Comparison of ENCODE assay signal across 9 cellular contexts in the genomic region with DNA sequence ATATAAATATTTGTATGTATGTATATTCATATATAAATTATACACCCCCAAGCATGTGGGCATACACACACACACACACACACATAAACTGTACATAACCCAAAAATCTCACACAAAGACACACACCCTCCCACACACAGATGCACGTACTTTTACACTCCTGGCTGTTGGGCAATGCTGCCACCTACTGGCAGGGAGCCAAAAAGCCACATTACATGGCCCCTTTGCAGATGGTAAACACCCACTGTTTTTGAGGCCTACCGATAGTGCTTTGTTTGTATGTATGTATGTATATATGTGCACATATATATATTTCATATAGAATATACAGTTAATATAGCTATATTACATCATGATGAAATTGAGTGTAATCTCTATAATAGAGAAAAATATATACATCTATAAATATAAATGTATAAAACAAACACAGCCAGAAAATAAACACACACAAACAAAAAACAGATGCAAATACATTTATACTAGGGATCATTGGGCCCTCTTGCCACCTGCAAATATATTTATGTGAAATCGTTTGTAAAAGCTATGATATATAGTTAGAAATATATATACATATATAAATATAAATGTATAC.
A peak's percentile ranks its signal among the peaks of the same experiment; 100 is the strongest.
DNase-seq lines count a peak whose midpoint lies in the region; ATAC-seq and TF ChIP-seq lines count a peak whose summit lies in the region.
"Had no signal": no experiment of that assay in that cellular context is flagged by ENCODE, and none has a peak within 500 bp of the region (broad histone marks: within the 10 kb centered on the region; RNA-seq: fewer than 3 reads in every experiment).

No MANE protein-coding gene starts in this region.

- TF ChIP-seq CTCF in epithelial cell of proximal tubule (conservative IDR thresholded peaks at IDR 0.05; ENCODE audit: low read depth, low read length), result peak; percentile 100

- H3K27me3 ChIP-seq in naive thymus-derived CD4-positive, alpha-beta T cell (ENCODE audit: control insufficient read depth in 2 of 2, insufficient read depth in 2 of 2, low read length in 2 of 2), result no peaks in the 10 kb centered on the region

- DNase-seq in Caki2 (ENCODE audit: low read depth) (peak; percentile 52), NOMO-1 treated with DMSO at 0.1 percent for 48 hours (lab: John Stamatoyannopoulos, UW; ENCODE audit: unreplicated experiment) (peak; percentile 62), epithelial cell of proximal tubule (ENCODE audit: low read depth) (peak; percentile 15)
- DNase-seq in activated CD8-positive, alpha-beta memory T cell treated with anti-CD3 and anti-CD28 coated beads, Interleukin-2, amount 50 U/mL, for 1 hour (ENCODE audit: extremely low read depth), result peak; percentile 62
- DNase-seq in naive thymus-derived CD4-positive, alpha-beta T cell, result peak; percentile 67 to 85 (median 81)
- DNase-seq in stimulated activated CD8-positive, alpha-beta memory T cell treated with anti-CD3 and anti-CD28 coated beads, Interleukin-7, amount 100 ng/mL, for 48 hours (ENCODE audit: extremely low read depth in 1 of 2, low read depth in 1 of 2), result peak; percentile 55 to 63

- intact Hi-C loops in naive thymus-derived CD4-positive, alpha-beta T cell (cut with micrococcal nuclease), result loop anchor here (1.0 to 5.0 kb wide), 8 partner anchors 118 to 1025 kb away; a partner anchor contains a TSS

- H3K4me1 ChIP-seq in naive thymus-derived CD4-positive, alpha-beta T cell (ENCODE audit: control insufficient read depth in 2 of 2, insufficient read depth in 2 of 2, low read length in 2 of 2), result no peaks in the 10 kb centered on the region

- H3K9me3 ChIP-seq in naive thymus-derived CD4-positive, alpha-beta T cell (ENCODE audit: control insufficient read depth in 2 of 3, low read length in 3 of 3), result no peaks in the 10 kb centered on the region

- ATAC-seq in GM19467 (IDR thresholded peaks at IDR 0.05; ENCODE audit: unreplicated experiment) (peak; percentile 83), HG03571 (IDR thresholded peaks at IDR 0.05; ENCODE audit: unreplicated experiment) (peak; percentile 89)
- peak; percentile 97 for ATAC-seq in naive thymus-derived CD4-positive, alpha-beta T cell

- CTCF ChIA-PET in naive thymus-derived CD4-positive, alpha-beta T cell (lab: Charles Lee), result interaction anchor here (0.6 to 2.4 kb wide), 14 partner anchors 9 to 1071 kb away, joined by 3 to 27 read pairs (median 4); no protein-coding TSS in a partner anchor

- in situ Hi-C loops in Caki2 (cut with HindIII; ENCODE audit: low pct_unique_long_range_greater_than_20kb, low sequenced_read_pairs), result no loop called here

- no peaks in the 10 kb centered on the region for H3K27me3 Mint-ChIP-seq in naive thymus-derived CD4-positive, alpha-beta T cell
- H3K27me3 Mint-ChIP-seq: activated naive CD8-positive, alpha-beta T cell had no signal

- POLR2A ChIA-PET in naive thymus-derived CD4-positive, alpha-beta T cell (lab: Charles Lee), result no interaction called here

- no peak overlapping the region for H3K27ac ChIP-seq in naive thymus-derived CD4-positive, alpha-beta T cell (ENCODE audit: low read depth, low read length)

- no peak overlapping the region for H3K4me3 ChIP-seq in epithelial cell of proximal tubule (ENCODE audit: low read depth, low read length)
- H3K4me3 ChIP-seq in naive thymus-derived CD4-positive, alpha-beta T cell (ENCODE audit: low read length), result no peak overlapping the region

- H3K9me3 Mint-ChIP-seq in naive thymus-derived CD4-positive, alpha-beta T cell, result no peaks in the 10 kb centered on the region

- no peaks in the 10 kb centered on the region for H3K4me1 Mint-ChIP-seq in naive thymus-derived CD4-positive, alpha-beta T cell

- H3K4me3 Mint-ChIP-seq in naive thymus-derived CD4-positive, alpha-beta T cell, result no peak overlapping the region
- H3K4me3 Mint-ChIP-seq: activated naive CD8-positive, alpha-beta T cell had no signal

- H3K36me3 Mint-ChIP-seq in naive thymus-derived CD4-positive, alpha-beta T cell, result no peaks in the 10 kb centered on the region
- H3K36me3 Mint-ChIP-seq: activated naive CD8-positive, alpha-beta T cell had no signal

- H3K27ac Mint-ChIP-seq in naive thymus-derived CD4-positive, alpha-beta T cell, result no peak overlapping the region
- H3K27ac Mint-ChIP-seq: activated naive CD8-positive, alpha-beta T cell had no signal

- H3K36me3 ChIP-seq in naive thymus-derived CD4-positive, alpha-beta T cell (ENCODE audit: control insufficient read depth in 2 of 3, insufficient read depth in 3 of 3, low read length in 3 of 3), result no peaks in the 10 kb centered on the region

Comparison
In these comparisons a context has a peak if more than half of its experiments do, and no peak if none do; other contexts are left out.
1. DNase-seq: peak in every context shown above with its lines; median percentile 81 in naive thymus-derived CD4-positive, alpha-beta T cell; 62 in NOMO-1 treated with DMSO at 0.1 percent for 48 hours; 62 in activated CD8-positive, alpha-beta memory T cell treated with anti-CD3 and anti-CD28 coated beads, Interleukin-2, amount 50 U/mL, for 1 hour; 59 in stimulated activated CD8-positive, alpha-beta memory T cell treated with anti-CD3 and anti-CD28 coated beads, Interleukin-7, amount 100 ng/mL, for 48 hours; 52 in Caki2; 15 in epithelial cell of proximal tubule.